Comparison of ENCODE assay signal across 3 cellular contexts in genomic region chr16:48139517-48139916, GRCh38.
A peak's percentile ranks its signal among the peaks of the same experiment; 100 is the strongest.
TF ChIP-seq lines count a peak whose summit lies in the region.

No MANE protein-coding gene starts in this region.

TF ChIP-seq in GM23338, 12 proteins besides CTCF, POLR2A, EP300 and RAD21:
- TF ChIP-seq NANOG (IDR thresholded peaks at IDR 0.05; ENCODE audit: borderline replicate concordance) (no peak), ZNF331 (CRISPR knock-in tag; IDR thresholded peaks at IDR 0.05; ENCODE audit: low read depth) (no peak), STAT1 (IDR thresholded peaks at IDR 0.05; ENCODE audit: unreplicated experiment) (no peak), ZNF114 (CRISPR knock-in tag; IDR thresholded peaks at IDR 0.05) (no peak)
TF ChIP-seq in GM23338: peak in this region for 0.

TF ChIP-seq in HCT116, 20 proteins besides CTCF, POLR2A, EP300 and RAD21:
- TF ChIP-seq, protein P1, sequence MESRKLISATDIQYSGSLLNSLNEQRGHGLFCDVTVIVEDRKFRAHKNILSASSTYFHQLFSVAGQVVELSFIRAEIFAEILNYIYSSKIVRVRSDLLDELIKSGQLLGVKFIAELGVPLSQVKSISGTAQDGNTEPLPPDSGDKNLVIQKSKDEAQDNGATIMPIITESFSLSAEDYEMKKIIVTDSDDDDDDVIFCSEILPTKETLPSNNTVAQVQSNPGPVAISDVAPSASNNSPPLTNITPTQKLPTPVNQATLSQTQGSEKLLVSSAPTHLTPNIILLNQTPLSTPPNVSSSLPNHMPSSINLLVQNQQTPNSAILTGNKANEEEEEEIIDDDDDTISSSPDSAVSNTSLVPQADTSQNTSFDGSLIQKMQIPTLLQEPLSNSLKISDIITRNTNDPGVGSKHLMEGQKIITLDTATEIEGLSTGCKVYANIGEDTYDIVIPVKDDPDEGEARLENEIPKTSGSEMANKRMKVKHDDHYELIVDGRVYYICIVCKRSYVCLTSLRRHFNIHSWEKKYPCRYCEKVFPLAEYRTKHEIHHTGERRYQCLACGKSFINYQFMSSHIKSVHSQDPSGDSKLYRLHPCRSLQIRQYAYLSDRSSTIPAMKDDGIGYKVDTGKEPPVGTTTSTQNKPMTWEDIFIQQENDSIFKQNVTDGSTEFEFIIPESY (IDR thresholded peaks at IDR 0.05; ENCODE audit: extremely low read depth, insufficient replicate concordance, low read length): no peak
- TF ChIP-seq FOSL1 (IDR thresholded peaks at IDR 0.05; ENCODE audit: low read depth): no peak

TF ChIP-seq in H1, 55 proteins besides CTCF, POLR2A, EP300 and RAD21:
- no peak for TF ChIP-seq SIN3A (conservative IDR thresholded peaks at IDR 0.05 in 1 of 2, IDR thresholded peaks at IDR 0.05 in 1 of 2; ENCODE audit: low read depth in 1 of 2, low read length in 2 of 2)
- TF ChIP-seq, protein P2, sequence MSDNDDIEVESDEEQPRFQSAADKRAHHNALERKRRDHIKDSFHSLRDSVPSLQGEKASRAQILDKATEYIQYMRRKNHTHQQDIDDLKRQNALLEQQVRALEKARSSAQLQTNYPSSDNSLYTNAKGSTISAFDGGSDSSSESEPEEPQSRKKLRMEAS (IDR thresholded peaks at IDR 0.05): peak; percentile 36; the same call in 1 of the 2 replicates
